In the genomic region with DNA sequence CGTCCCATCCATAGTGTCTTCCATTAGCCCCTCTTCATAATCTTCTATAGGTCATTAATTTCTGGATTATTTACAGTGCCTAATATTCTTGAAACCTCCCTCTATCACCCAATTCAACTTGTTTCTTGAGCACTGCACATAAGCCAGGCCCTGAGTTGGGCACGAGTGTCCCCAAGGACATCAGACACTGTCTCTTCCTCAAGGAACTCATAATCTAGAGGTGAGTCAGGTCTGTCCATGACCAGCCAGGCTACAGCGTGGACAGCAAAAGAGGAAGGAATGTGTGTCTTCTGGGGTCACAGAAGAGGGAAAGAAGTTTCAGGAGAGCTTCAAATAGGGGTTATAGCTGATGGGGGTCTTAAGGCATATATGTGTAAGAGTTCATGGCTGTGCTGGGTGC, we compare ENCODE assay signal across 30 cellular contexts. TPM values are rescaled to one million over a fixed set of nuclear protein-coding genes. Genes with fewer than 3 reads are reported as not detected.
"Had no signal": no experiment of that assay in that cellular context is flagged by ENCODE, and none has a peak within 500 bp of the region (broad histone marks: within the 10 kb centered on the region; RNA-seq: fewer than 3 reads in every experiment).

No MANE protein-coding gene starts in this region.

- H3K36me3 Mint-ChIP-seq: naive B cell; naive thymus-derived CD8-positive, alpha-beta T cell; natural killer cell treated with Interleukin-12 subunit alpha and Interleukin-12 subunit beta and Interleukin-15 and Interleukin-18, amount 100 ng/mL, for 72 hours; neural progenitor cell; stimulated activated memory B cell treated with anti-CD40 and anti-IgM and Interleukin-4, amounts not matched to agents 10 μg/mL and 1 μg/mL and 100 μg/mL, for 72 hours; type B pancreatic cell had no signal

- H3K27ac Mint-ChIP-seq: naive B cell; naive thymus-derived CD8-positive, alpha-beta T cell; natural killer cell treated with Interleukin-12 subunit alpha and Interleukin-12 subunit beta and Interleukin-15 and Interleukin-18, amount 100 ng/mL, for 72 hours; neural progenitor cell; progenitor cell of endocrine pancreas; stimulated activated memory B cell treated with anti-CD40 and anti-IgM and Interleukin-4, amounts not matched to agents 10 μg/mL and 1 μg/mL and 100 μg/mL, for 72 hours; stimulated activated naive CD8-positive, alpha-beta T cell treated with anti-CD3 and anti-CD28 coated beads, Interleukin-15, amount 100 ng/mL, for 72 hours; type B pancreatic cell had no signal

- H3K4me3 ChIP-seq: neural progenitor cell, ovary, right atrium auricular region, skin epidermis, smooth muscle cell, spleen, suprapubic skin, testis, tibial artery, transverse colon, upper lobe of right lung, vagina had no signal

- H3K4me3 Mint-ChIP-seq: naive B cell; naive thymus-derived CD8-positive, alpha-beta T cell; natural killer cell treated with Interleukin-12 subunit alpha and Interleukin-12 subunit beta and Interleukin-15 and Interleukin-18, amount 100 ng/mL, for 72 hours; neural progenitor cell; stimulated activated memory B cell treated with anti-CD40 and anti-IgM and Interleukin-4, amounts not matched to agents 10 μg/mL and 1 μg/mL and 100 μg/mL, for 72 hours; stimulated activated naive CD8-positive, alpha-beta T cell treated with anti-CD3 and anti-CD28 coated beads, Interleukin-15, amount 100 ng/mL, for 72 hours; type B pancreatic cell had no signal

- ATAC-seq: naive thymus-derived CD8-positive, alpha-beta T cell; natural killer cell treated with Interleukin-12 subunit alpha and Interleukin-12 subunit beta and Interleukin-15 and Interleukin-18, amount 100 ng/mL, for 72 hours; sciatic nerve; stimulated activated memory B cell treated with anti-CD40 and anti-IgM and Interleukin-4, amounts not matched to agents 10 μg/mL and 1 μg/mL and 100 μg/mL, for 72 hours; stimulated activated naive CD8-positive, alpha-beta T cell treated with anti-CD3 and anti-CD28 coated beads, Interleukin-15, amount 100 ng/mL, for 72 hours; stimulated activated naive CD8-positive, alpha-beta T cell treated with anti-CD3 and anti-CD28 coated beads, Interleukin-15, Interleukin-2, amounts not matched to agents 100 U/mL and 50 U/mL, for 24 hours; upper lobe of right lung had no signal

- H3K9me3 ChIP-seq: ovary, right atrium auricular region, spleen, suprapubic skin, testis, tibial artery, transverse colon, upper lobe of right lung, vagina had no signal

- DNase-seq: naive B cell; naive thymus-derived CD8-positive, alpha-beta T cell; occipital lobe; ovary; retina; spleen; stimulated activated CD4-positive, alpha-beta T cell treated with anti-CD3 and anti-CD28 coated beads, Interleukin-12 subunit alpha, Interleukin-12 subunit beta, amount 100 ng/mL, for 4 hours; stimulated activated CD4-positive, alpha-beta T cell treated with anti-CD3 and anti-CD28 coated beads, Interleukin-1b, Interleukin-23, amount 100 ng/mL, for 48 hours; stimulated activated CD4-positive, alpha-beta T cell treated with anti-CD3 and anti-CD28 coated beads, Interleukin-4, amount 100 ng/mL, for 1 hour; stimulated activated CD4-positive, alpha-beta T cell treated with anti-CD3 and anti-CD28 coated beads, Interleukin-4, amount 100 ng/mL, for 4 hours; stimulated activated CD8-positive, alpha-beta memory T cell treated with anti-CD3 and anti-CD28 coated beads, Interleukin-4, amount 100 ng/mL, for 48 hours; stimulated activated naive CD4-positive, alpha-beta T cell; stimulated activated naive CD8-positive, alpha-beta T cell treated with anti-CD3 and anti-CD28 coated beads, Interleukin-15, amount 100 ng/mL, for 72 hours; stimulated activated naive CD8-positive, alpha-beta T cell treated with anti-CD3 and anti-CD28 coated beads, Interleukin-15, Interleukin-2, amounts not matched to agents 100 U/mL and 50 U/mL, for 24 hours; substantia nigra; testis; tibial artery; transverse colon; upper lobe of right lung had no signal

- H3K9me3 Mint-ChIP-seq: naive thymus-derived CD8-positive, alpha-beta T cell; natural killer cell treated with Interleukin-12 subunit alpha and Interleukin-12 subunit beta and Interleukin-15 and Interleukin-18, amount 100 ng/mL, for 72 hours; neural progenitor cell; stimulated activated memory B cell treated with anti-CD40 and anti-IgM and Interleukin-4, amounts not matched to agents 10 μg/mL and 1 μg/mL and 100 μg/mL, for 72 hours; type B pancreatic cell had no signal

- H3K4me1 ChIP-seq: suprapubic skin, testis, tibial artery, transverse colon, upper lobe of right lung, vagina had no signal

- H3K36me3 ChIP-seq: neural progenitor cell, ovary, right atrium auricular region, spleen, suprapubic skin, tibial artery, transverse colon, upper lobe of right lung, vagina had no signal

- H3K27me3 ChIP-seq: ovary, right atrium auricular region, testis, tibial artery, upper lobe of right lung, vagina had no signal

- H3K27ac ChIP-seq: neural progenitor cell, ovary, skin epidermis, spleen, suprapubic skin, testis, tibial artery, transverse colon, upper lobe of right lung, vagina had no signal

- H3K4me1 Mint-ChIP-seq: neural progenitor cell had no signal

RNA-seq across cellular contexts. Expression of a gene that starts 12.5 kb away (rescaled TPM):
- polyA plus RNA-seq: naive thymus-derived CD8-positive, alpha-beta T cell had no signal
